ENCODE assay signal across 1 cellular context in the genomic region with DNA sequence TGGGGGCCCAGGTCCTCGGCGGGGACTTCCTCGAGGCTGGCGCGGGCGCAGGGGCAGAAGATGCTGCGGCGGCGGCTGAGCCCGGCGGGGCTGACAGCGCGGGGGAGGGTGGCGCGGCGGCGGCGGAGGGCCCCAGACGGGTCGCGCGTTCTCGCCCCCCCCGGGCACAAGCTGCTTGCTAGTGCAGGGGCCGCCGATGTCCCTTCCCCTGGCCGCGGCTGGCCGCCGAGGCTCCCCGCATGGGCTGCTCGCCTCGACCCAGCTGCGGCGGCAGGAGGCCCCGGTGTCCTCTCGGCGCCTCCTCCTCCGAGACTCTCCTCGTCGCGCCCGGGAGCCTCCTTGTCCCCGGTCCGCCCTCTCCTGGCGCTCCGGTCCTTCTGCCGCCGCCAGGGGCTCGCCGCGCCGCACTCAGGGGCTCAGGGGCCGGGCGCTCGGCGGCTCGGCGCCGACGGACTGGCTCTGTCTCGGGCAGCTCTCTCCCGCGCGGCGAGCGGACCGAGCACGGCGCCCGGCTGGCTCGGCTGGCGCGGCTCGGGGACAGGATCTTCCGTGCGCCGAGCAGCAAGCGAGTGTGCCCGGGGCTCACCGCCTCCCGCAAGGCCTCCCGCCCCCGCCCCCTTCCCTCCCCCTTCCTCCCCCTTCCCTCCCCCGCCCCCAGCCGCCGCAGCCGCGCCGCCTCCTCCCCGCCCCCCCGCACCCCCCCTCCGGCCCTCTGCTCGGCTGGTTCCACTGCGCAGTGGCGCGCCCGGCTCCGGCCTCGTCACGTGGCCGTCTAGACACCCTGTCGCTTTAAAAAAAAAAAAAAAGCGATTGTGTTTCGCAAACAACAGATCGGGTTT.
TF ChIP-seq lines count a peak whose summit lies in the region.

No MANE protein-coding gene starts in this region.

TF ChIP-seq in HepG2, 621 proteins besides CTCF, POLR2A, EP300 and RAD21 (continued from another document and continues in another):
- TF ChIP-seq, protein P1, sequence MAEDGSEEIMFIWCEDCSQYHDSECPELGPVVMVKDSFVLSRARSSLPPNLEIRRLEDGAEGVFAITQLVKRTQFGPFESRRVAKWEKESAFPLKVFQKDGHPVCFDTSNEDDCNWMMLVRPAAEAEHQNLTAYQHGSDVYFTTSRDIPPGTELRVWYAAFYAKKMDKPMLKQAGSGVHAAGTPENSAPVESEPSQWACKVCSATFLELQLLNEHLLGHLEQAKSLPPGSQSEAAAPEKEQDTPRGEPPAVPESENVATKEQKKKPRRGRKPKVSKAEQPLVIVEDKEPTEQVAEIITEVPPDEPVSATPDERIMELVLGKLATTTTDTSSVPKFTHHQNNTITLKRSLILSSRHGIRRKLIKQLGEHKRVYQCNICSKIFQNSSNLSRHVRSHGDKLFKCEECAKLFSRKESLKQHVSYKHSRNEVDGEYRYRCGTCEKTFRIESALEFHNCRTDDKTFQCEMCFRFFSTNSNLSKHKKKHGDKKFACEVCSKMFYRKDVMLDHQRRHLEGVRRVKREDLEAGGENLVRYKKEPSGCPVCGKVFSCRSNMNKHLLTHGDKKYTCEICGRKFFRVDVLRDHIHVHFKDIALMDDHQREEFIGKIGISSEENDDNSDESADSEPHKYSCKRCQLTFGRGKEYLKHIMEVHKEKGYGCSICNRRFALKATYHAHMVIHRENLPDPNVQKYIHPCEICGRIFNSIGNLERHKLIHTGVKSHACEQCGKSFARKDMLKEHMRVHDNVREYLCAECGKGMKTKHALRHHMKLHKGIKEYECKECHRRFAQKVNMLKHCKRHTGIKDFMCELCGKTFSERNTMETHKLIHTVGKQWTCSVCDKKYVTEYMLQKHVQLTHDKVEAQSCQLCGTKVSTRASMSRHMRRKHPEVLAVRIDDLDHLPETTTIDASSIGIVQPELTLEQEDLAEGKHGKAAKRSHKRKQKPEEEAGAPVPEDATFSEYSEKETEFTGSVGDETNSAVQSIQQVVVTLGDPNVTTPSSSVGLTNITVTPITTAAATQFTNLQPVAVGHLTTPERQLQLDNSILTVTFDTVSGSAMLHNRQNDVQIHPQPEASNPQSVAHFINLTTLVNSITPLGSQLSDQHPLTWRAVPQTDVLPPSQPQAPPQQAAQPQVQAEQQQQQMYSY (CRISPR knock-in tag; IDR thresholded peaks at IDR 0.05), result no peak
- TF ChIP-seq ZFX (CRISPR knock-in tag; IDR thresholded peaks at IDR 0.05; ENCODE audit: low read depth) (peak; percentile 24; the same call in 1 of the 2 replicates), THAP7 (CRISPR knock-in tag; IDR thresholded peaks at IDR 0.05) (no peak), ZNF800 (CRISPR knock-in tag; IDR thresholded peaks at IDR 0.05) (no peak), PHF21A (CRISPR knock-in tag; IDR thresholded peaks at IDR 0.05) (no peak), ZNF3 (CRISPR knock-in tag; IDR thresholded peaks at IDR 0.05) (no peak), NBN (conservative IDR thresholded peaks at IDR 0.05) (no peak), HNRNPK (IDR thresholded peaks at IDR 0.05; ENCODE audit: low read depth, low read length, poor library complexity, severe bottlenecking) (peak; percentile 99), ZBTB7A (CRISPR knock-in tag; IDR thresholded peaks at IDR 0.05) (no peak), RXRB (CRISPR knock-in tag; IDR thresholded peaks at IDR 0.05; ENCODE audit: borderline replicate concordance) (no peak), ZNF607 (CRISPR knock-in tag; IDR thresholded peaks at IDR 0.05; ENCODE audit: borderline replicate concordance) (no peak), SRY (CRISPR knock-in tag; IDR thresholded peaks at IDR 0.05) (no peak), JDP2 (CRISPR knock-in tag; IDR thresholded peaks at IDR 0.05; ENCODE audit: borderline replicate concordance) (no peak), ARNT2 (CRISPR knock-in tag; IDR thresholded peaks at IDR 0.05; ENCODE audit: low read depth) (peak; percentile 52; the same call in 1 of the 2 replicates), KDM2A (CRISPR knock-in tag; IDR thresholded peaks at IDR 0.05; ENCODE audit: borderline replicate concordance, low read depth) (no peak), HNF4G (IDR thresholded peaks at IDR 0.05; ENCODE audit: borderline replicate concordance, low read depth, low read length) (no peak), HNF4G (CRISPR knock-in tag; IDR thresholded peaks at IDR 0.05; ENCODE audit: borderline replicate concordance, low read depth) (no peak), THAP11 (CRISPR knock-in tag; IDR thresholded peaks at IDR 0.05) (0 out of 2 replicates have a peak, but pooled peaks have one; percentile 23), RXRA (CRISPR knock-in tag; IDR thresholded peaks at IDR 0.05) (no peak; the same call in 1 of the 2 replicates), ZNF44 (CRISPR knock-in tag; IDR thresholded peaks at IDR 0.05) (no peak), ERF (CRISPR knock-in tag; IDR thresholded peaks at IDR 0.05) (no peak), NFKB2 (CRISPR knock-in tag; IDR thresholded peaks at IDR 0.05; ENCODE audit: borderline replicate concordance) (no peak), XRCC5 (optimal IDR thresholded peaks at IDR 0.05; ENCODE audit: low read length) (no peak), STAT5B (CRISPR knock-in tag; IDR thresholded peaks at IDR 0.05) (no peak), TFDP2 (CRISPR knock-in tag; IDR thresholded peaks at IDR 0.05) (no peak), ARNT (IDR thresholded peaks at IDR 0.05) (no peak), MATR3 (CRISPR knock-in tag; IDR thresholded peaks at IDR 0.05) (no peak), ZFP41 (CRISPR knock-in tag; IDR thresholded peaks at IDR 0.05; ENCODE audit: borderline replicate concordance) (no peak), ZNF234 (CRISPR knock-in tag; conservative IDR thresholded peaks at IDR 0.05) (no peak), ZNF770 (CRISPR knock-in tag; IDR thresholded peaks at IDR 0.05) (no peak), ZNF672 (CRISPR knock-in tag; IDR thresholded peaks at IDR 0.05) (no peak), NFE2L1 (CRISPR knock-in tag; IDR thresholded peaks at IDR 0.05; ENCODE audit: borderline replicate concordance) (no peak), ZNF83 (CRISPR knock-in tag; IDR thresholded peaks at IDR 0.05; ENCODE audit: borderline replicate concordance) (no peak), FOXJ3 (CRISPR knock-in tag; IDR thresholded peaks at IDR 0.05; ENCODE audit: borderline replicate concordance) (no peak), NCOR1 (IDR thresholded peaks at IDR 0.05; ENCODE audit: borderline replicate concordance, low read length) (no peak; the same call in 1 of the 2 replicates), PLRG1 (conservative IDR thresholded peaks at IDR 0.05) (no peak), ELF1 (CRISPR knock-in tag; IDR thresholded peaks at IDR 0.05) (no peak), TARDBP (CRISPR knock-in tag; IDR thresholded peaks at IDR 0.05) (no peak), IRF2 (CRISPR knock-in tag; IDR thresholded peaks at IDR 0.05) (no peak; the same call in 1 of the 2 replicates), CENPX (CRISPR knock-in tag; IDR thresholded peaks at IDR 0.05) (no peak), ZIK1 (CRISPR knock-in tag; IDR thresholded peaks at IDR 0.05; ENCODE audit: borderline replicate concordance, low read depth) (peak; percentile 43; the same call in 1 of the 2 replicates), ARID4A (CRISPR knock-in tag; IDR thresholded peaks at IDR 0.05; ENCODE audit: borderline replicate concordance) (peak; percentile 55; the same call in 1 of the 2 replicates), ZNF841 (CRISPR knock-in tag; IDR thresholded peaks at IDR 0.05; ENCODE audit: borderline replicate concordance) (0 out of 2 replicates have a peak, but pooled peaks have one; percentile 36)
- TF ChIP-seq, protein P2, sequence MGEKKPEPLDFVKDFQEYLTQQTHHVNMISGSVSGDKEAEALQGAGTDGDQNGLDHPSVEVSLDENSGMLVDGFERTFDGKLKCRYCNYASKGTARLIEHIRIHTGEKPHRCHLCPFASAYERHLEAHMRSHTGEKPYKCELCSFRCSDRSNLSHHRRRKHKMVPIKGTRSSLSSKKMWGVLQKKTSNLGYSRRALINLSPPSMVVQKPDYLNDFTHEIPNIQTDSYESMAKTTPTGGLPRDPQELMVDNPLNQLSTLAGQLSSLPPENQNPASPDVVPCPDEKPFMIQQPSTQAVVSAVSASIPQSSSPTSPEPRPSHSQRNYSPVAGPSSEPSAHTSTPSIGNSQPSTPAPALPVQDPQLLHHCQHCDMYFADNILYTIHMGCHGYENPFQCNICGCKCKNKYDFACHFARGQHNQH (CRISPR knock-in tag; IDR thresholded peaks at IDR 0.05), result no peak
- TF ChIP-seq, protein P3, sequence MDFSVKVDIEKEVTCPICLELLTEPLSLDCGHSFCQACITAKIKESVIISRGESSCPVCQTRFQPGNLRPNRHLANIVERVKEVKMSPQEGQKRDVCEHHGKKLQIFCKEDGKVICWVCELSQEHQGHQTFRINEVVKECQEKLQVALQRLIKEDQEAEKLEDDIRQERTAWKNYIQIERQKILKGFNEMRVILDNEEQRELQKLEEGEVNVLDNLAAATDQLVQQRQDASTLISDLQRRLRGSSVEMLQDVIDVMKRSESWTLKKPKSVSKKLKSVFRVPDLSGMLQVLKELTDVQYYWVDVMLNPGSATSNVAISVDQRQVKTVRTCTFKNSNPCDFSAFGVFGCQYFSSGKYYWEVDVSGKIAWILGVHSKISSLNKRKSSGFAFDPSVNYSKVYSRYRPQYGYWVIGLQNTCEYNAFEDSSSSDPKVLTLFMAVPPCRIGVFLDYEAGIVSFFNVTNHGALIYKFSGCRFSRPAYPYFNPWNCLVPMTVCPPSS (IDR thresholded peaks at IDR 0.05), result no peak
